In the genomic region with DNA sequence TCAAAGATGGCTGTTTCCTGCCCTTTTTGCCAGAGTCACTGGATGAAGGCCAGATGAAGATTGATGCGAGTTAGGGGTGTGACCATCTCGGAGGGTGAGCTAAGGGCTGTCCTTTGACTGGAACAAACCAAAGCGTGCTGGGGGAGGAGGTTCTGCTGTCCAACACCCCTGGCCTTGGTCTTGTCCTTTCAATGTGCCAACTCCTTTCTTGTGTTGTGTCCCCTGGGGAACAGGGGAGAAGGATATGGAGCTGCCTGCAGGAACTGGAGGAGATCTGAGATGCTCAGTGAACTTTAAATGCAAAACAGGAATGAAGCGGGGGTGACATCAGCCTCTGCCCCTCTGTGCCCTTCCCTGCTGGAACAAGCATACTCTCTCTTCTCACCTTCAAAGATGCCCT, we compare ENCODE assay signal across 19 cellular contexts.
"Had no signal": no experiment of that assay in that cellular context is flagged by ENCODE, and none has a peak within 500 bp of the region (broad histone marks: within the 10 kb centered on the region; RNA-seq: fewer than 3 reads in every experiment).

No MANE protein-coding gene starts in this region.

- H3K36me3 ChIP-seq: gastrocnemius medialis, heart right ventricle, ovary had no signal

- H3K9me3 ChIP-seq: gastrocnemius medialis, heart right ventricle, mucosa of descending colon, ovary had no signal

- DNase-seq: effector CD4-positive, alpha-beta T cell; endodermal cell; erythroblast; gastrocnemius medialis; heart right ventricle; hypothalamus; left ventricle myocardium superior; mammary epithelial cell; mucosa of descending colon; naive thymus-derived CD8-positive, alpha-beta T cell; ovary; right cardiac atrium; small intestine; stimulated activated CD4-positive, alpha-beta T cell treated with anti-CD3 and anti-CD28 coated beads, Interleukin-12 subunit alpha, Interleukin-12 subunit beta, amount 100 ng/mL, for 4 hours; stimulated activated naive CD4-positive, alpha-beta T cell treated with Interleukin-2 at 50 U/mL for 16 hours; trophoblast cell had no signal

- H3K4me3 ChIP-seq: coronary artery, gastrocnemius medialis, heart right ventricle, mucosa of descending colon, ovary had no signal

- H3K4me1 ChIP-seq: gastrocnemius medialis had no signal

- H3K27ac ChIP-seq: coronary artery, gastrocnemius medialis, heart right ventricle, ovary had no signal

- FAIRE-seq: endothelial cell of umbilical vein, keratinocyte, small intestine had no signal

- H3K27me3 ChIP-seq: gastrocnemius medialis, ovary had no signal

- ATAC-seq: gastrocnemius medialis; heart right ventricle; left ventricle myocardium superior; mucosa of descending colon; naive thymus-derived CD8-positive, alpha-beta T cell; right cardiac atrium had no signal
